21 cellular contexts compared by ENCODE assay signal in genomic region chr1:175555266-175555665, GRCh38.
DNase-seq lines count a peak whose midpoint lies in the region; ATAC-seq and TF ChIP-seq lines count a peak whose summit lies in the region.
"Had no signal": no experiment of that assay in that cellular context is flagged by ENCODE, and none has a peak within 500 bp of the region (broad histone marks: within the 10 kb centered on the region; RNA-seq: fewer than 3 reads in every experiment).

No MANE protein-coding gene starts in this region.

- intact Hi-C loops in HCT116 (cut with micrococcal nuclease) (no loop called here), left lung (cut with DNase I) (no loop called here), Caco-2 (cut with micrococcal nuclease; ENCODE audit: unreplicated experiment) (no loop called here)

- no peak for TF ChIP-seq RAD21 in HCT116 (IDR thresholded peaks at IDR 0.05; ENCODE audit: low read depth)

- H4K20me1 ChIP-seq in HCT116 (ENCODE audit: insufficient read depth): no peaks in the 10 kb centered on the region
- H4K20me1 ChIP-seq: BLaER1 had no signal

- H3K4me1 Mint-ChIP-seq in Caco-2 (ENCODE audit: low read depth, unreplicated experiment): no peaks in the 10 kb centered on the region
- H3K4me1 Mint-ChIP-seq: activated B cell treated with CpG ODN at 0.5 μM for 24 hours had no signal

- TF ChIP-seq POLR2A in HCT116 (IDR thresholded peaks at IDR 0.05; ENCODE audit: borderline replicate concordance, extremely low read depth, insufficient read depth, insufficient read length): no peak

- H3K9me3 ChIP-seq in HCT116 (ENCODE audit: control insufficient read depth in 1 of 2, insufficient read depth in 1 of 2, low read depth in 1 of 2, low read length in 2 of 2) (no peaks in the 10 kb centered on the region), left lung (no peaks in the 10 kb centered on the region), Caco-2 (no peaks in the 10 kb centered on the region), right atrium auricular region (no peaks in the 10 kb centered on the region)
- H3K9me3 ChIP-seq: BLaER1, tibial artery had no signal

- no peak overlapping the region for H3K27ac ChIP-seq in HCT116 (ENCODE audit: low read depth, low read length)
- no peak overlapping the region for H3K27ac ChIP-seq in caudate nucleus (ENCODE audit: low read depth, low read length)
- no peak overlapping the region for H3K27ac ChIP-seq in left lung
- H3K27ac ChIP-seq in right atrium auricular region: no peak overlapping the region
- H3K27ac ChIP-seq: 22Rv1, BLaER1, brain microvascular endothelial cell, tibial artery had no signal

- TF ChIP-seq CTCF in HCT116 (IDR thresholded peaks at IDR 0.05 in 2 of 3, conservative IDR thresholded peaks at IDR 0.05 in 1 of 3; ENCODE audit: borderline replicate concordance in 1 of 3, insufficient read depth in 1 of 3, low read depth in 2 of 3, low read length in 2 of 3) (no peak), left lung (IDR thresholded peaks at IDR 0.05) (no peak), Caco-2 (IDR thresholded peaks at IDR 0.05; ENCODE audit: insufficient read depth in 1 of 2, low read depth in 1 of 2, low read length in 1 of 2, severe bottlenecking in 1 of 2, unreplicated experiment in 1 of 2) (no peak), right atrium auricular region (IDR thresholded peaks at IDR 0.05) (no peak)

- ATAC-seq in HCT116 (no peak), left lung (peak; percentile 25)
- ATAC-seq: left colon had no signal

- H3K4me1 ChIP-seq in HCT116 (ENCODE audit: control insufficient read depth in 1 of 2, insufficient read depth in 2 of 2, low read length in 2 of 2) (peaks cover 0 to 4% of the 10 kb centered on the region in 2 experiments; a peak in 1 of 4 replicates), left lung (no peaks in the 10 kb centered on the region), Caco-2 (no peaks in the 10 kb centered on the region), right atrium auricular region (no peaks in the 10 kb centered on the region)
- H3K4me1 ChIP-seq: BLaER1, tibial artery had no signal

- H3K27ac Mint-ChIP-seq in Caco-2 (ENCODE audit: unreplicated experiment): no peak overlapping the region
- H3K27ac Mint-ChIP-seq: activated B cell treated with CpG ODN at 0.5 μM for 24 hours; activated naive CD4-positive, alpha-beta T cell treated with anti-CD3 and anti-CD28 coated beads for 36 hours had no signal

- H3K4me3 ChIP-seq in HCT116 (replicated peaks in 1 of 2; ENCODE audit: low read depth in 1 of 2, low read length in 2 of 2): no peak overlapping the region
- no peak overlapping the region for H3K4me3 ChIP-seq in left lung
- H3K4me3 ChIP-seq in Caco-2 (ENCODE audit: low read depth, low read length): no peak overlapping the region
- no peak overlapping the region for H3K4me3 ChIP-seq in right atrium auricular region
- H3K4me3 ChIP-seq: BLaER1, tibial artery had no signal

- H3K36me3 Mint-ChIP-seq in Caco-2 (ENCODE audit: insufficient read depth, unreplicated experiment): no peaks in the 10 kb centered on the region

- RAD21 ChIA-PET in HCT116 (lab: Charles Lee; ENCODE audit: low non-redundant PET in 1 of 2, low total read pairs in 2 of 2, uncharacterized antibody in 2 of 2, unreplicated experiment in 2 of 2): no interaction called here

- no peaks in the 10 kb centered on the region for H3K9me3 Mint-ChIP-seq in Caco-2 (ENCODE audit: unreplicated experiment)
- H3K9me3 Mint-ChIP-seq: activated B cell treated with CpG ODN at 0.5 μM for 24 hours; activated naive CD4-positive, alpha-beta T cell treated with anti-CD3 and anti-CD28 coated beads for 36 hours had no signal

- H3K36me3 ChIP-seq in HCT116 (ENCODE audit: control insufficient read depth in 1 of 2, insufficient read depth in 2 of 2, low read length in 2 of 2) (no peaks in the 10 kb centered on the region), left lung (no peaks in the 10 kb centered on the region), Caco-2 (ENCODE audit: control insufficient read depth, insufficient read depth, low read length) (no peaks in the 10 kb centered on the region), right atrium auricular region (no peaks in the 10 kb centered on the region)
- H3K36me3 ChIP-seq: BLaER1, brain microvascular endothelial cell, tibial artery had no signal

- DNase-seq in DMS53 (lab: John Stamatoyannopoulos, UW) (peak; percentile 41), DMS53 treated with DMSO at 0.1 percent for 48 hours (lab: John Stamatoyannopoulos, UW; ENCODE audit: unreplicated experiment) (no peak), HCT116 (ENCODE audit: low read depth, low spot score) (no peak), caudate nucleus (lab: John Stamatoyannopoulos, UW) (peak in 40 of 61 donors; percentile 3 to 91 (median 32)), left lung (no peak), Caco-2 (no peak), NCI-H446 treated with DMSO at 0.1 percent for 48 hours (lab: John Stamatoyannopoulos, UW) (no peak), right atrium auricular region (ENCODE audit: low spot score) (no peak)
- DNase-seq: activated B cell treated with CpG ODN at 0.5 μM for 24 hours; activated naive CD4-positive, alpha-beta T cell treated with anti-CD3 and anti-CD28 coated beads for 36 hours; brain microvascular endothelial cell; DMS153; hippocampal formation; left colon; NCI-H1092; NCI-H748 treated with DMSO at 0.1 percent for 48 hours; T-helper 1 cell; tibial artery had no signal

- POLR2A ChIA-PET in HCT116 (lab: Charles Lee) (no interaction called here), Caco-2 (lab: Charles Lee) (no interaction called here)

- H3K79me2 ChIP-seq in HCT116 (ENCODE audit: insufficient read depth, low read length): no peaks in the 10 kb centered on the region

- peaks cover 35% of the 10 kb centered on the region for H3K27me3 ChIP-seq in HCT116 (ENCODE audit: insufficient read depth, low read length)
- no peaks in the 10 kb centered on the region for H3K27me3 ChIP-seq in left lung
- H3K27me3 ChIP-seq in Caco-2 (replicated peaks; ENCODE audit: control insufficient read depth, insufficient read depth, low read length): no peaks in the 10 kb centered on the region
- H3K27me3 ChIP-seq in right atrium auricular region: no peaks in the 10 kb centered on the region
- H3K27me3 ChIP-seq: BLaER1, brain microvascular endothelial cell, tibial artery had no signal

- no peak overlapping the region for H3K9ac ChIP-seq in HCT116 (ENCODE audit: low read length)
- H3K9ac ChIP-seq: BLaER1 had no signal

- BruUV-seq in HCT116 (replicated peaks; lab: Mats Ljungman, UMichigan): no TSS peak
- BruUV-seq in Caco-2 (replicated peaks; lab: Mats Ljungman, UMichigan): no TSS peak

- no peak overlapping the region for H2AFZ ChIP-seq in HCT116 (ENCODE audit: low read depth, low read length, poor library complexity, severe bottlenecking)

- CTCF ChIA-PET in HCT116 (lab: Charles Lee) (no interaction called here), Caco-2 (lab: Charles Lee) (interaction anchor here (0.7 to 0.8 kb wide), 3 partner anchors 92 to 330 kb away, joined by 3 to 8 read pairs (median 3); no protein-coding TSS in a partner anchor)

- peaks cover 14% of the 10 kb centered on the region for H3K27me3 Mint-ChIP-seq in Caco-2 (ENCODE audit: insufficient read depth, unreplicated experiment)
- H3K27me3 Mint-ChIP-seq: activated B cell treated with CpG ODN at 0.5 μM for 24 hours had no signal

- no peak overlapping the region for H3K4me3 Mint-ChIP-seq in Caco-2 (ENCODE audit: unreplicated experiment)
- H3K4me3 Mint-ChIP-seq: activated B cell treated with CpG ODN at 0.5 μM for 24 hours; activated naive CD4-positive, alpha-beta T cell treated with anti-CD3 and anti-CD28 coated beads for 36 hours; IgD-negative memory B cell had no signal

- H3K9me2 ChIP-seq in HCT116 (ENCODE audit: insufficient read depth): no peaks in the 10 kb centered on the region

- no peak overlapping the region for H3K4me2 ChIP-seq in HCT116 (ENCODE audit: low read length)
- H3K4me2 ChIP-seq: BLaER1 had no signal

TF ChIP-seq in HCT116, 20 proteins besides CTCF, POLR2A, EP300 and RAD21:
- TF ChIP-seq POLR2AphosphoS5 (IDR thresholded peaks at IDR 0.05; ENCODE audit: low read depth, low read length): no peak
- 0 out of 2 replicates have a peak, but pooled peaks have one; percentile 16 for TF ChIP-seq EGR1 (IDR thresholded peaks at IDR 0.05; ENCODE audit: low read depth)

Comparison
In these comparisons a context has a peak if more than half of its experiments do, and no peak if none do; other contexts are left out.
1. DNase-seq: peak in DMS53 (single experiment) and caudate nucleus (40 of 61); none in DMS53 treated with DMSO at 0.1 percent for 48 hours (single experiment), HCT116 (single experiment), left lung (0 of 2), Caco-2 (0 of 2), NCI-H446 treated with DMSO at 0.1 percent for 48 hours (single experiment) and right atrium auricular region (single experiment).